In the genomic region with DNA sequence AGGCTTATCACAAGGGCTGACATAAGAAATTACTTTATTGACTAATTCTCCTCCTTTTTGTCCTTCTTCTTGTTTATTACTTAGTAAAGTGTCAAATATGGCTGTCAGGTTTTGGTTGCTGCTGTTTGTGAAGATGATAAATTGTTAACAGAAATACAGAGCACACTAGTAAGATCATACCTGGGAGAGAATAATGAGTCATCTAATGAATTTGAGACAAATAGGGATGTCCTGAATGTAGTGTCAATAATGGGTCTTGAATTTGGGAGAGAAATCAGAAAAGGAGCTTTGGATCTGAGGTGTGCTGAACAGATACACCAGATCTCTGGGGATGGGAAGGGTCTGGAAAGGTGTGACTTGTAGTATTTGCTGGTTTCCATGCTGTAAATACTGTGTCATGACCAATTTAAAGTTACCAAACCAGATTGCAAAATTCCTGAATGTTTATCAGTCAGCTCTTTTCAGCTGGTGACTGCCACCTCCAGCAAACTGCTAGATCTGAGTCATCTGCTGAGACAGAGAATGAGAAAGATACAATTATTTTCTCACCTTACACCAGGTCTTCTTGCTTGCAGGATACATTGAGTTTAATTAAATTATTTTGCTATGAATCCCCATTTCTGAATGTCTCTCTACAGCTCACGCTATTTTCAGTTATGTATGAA, we compare ENCODE assay signal across 17 cellular contexts.
DNase-seq lines count a peak whose midpoint lies in the region; ATAC-seq and TF ChIP-seq lines count a peak whose summit lies in the region.
"Had no signal": no experiment of that assay in that cellular context is flagged by ENCODE, and none has a peak within 500 bp of the region (broad histone marks: within the 10 kb centered on the region; RNA-seq: fewer than 3 reads in every experiment).

No MANE protein-coding gene starts in this region.

- H3K9ac ChIP-seq in PC-3 (ENCODE audit: low read length): no peak overlapping the region

- H3K4me3 ChIP-seq in breast epithelium (no peak overlapping the region), PC-3 (ENCODE audit: low read length) (no peak overlapping the region)
- H3K4me3 ChIP-seq: SJSA1, testis had no signal

- H3K36me3 ChIP-seq in breast epithelium: no peaks in the 10 kb centered on the region
- H3K36me3 ChIP-seq in PC-3 (ENCODE audit: low read depth, low read length): no peaks in the 10 kb centered on the region
- H3K36me3 ChIP-seq: SJSA1 had no signal

- peak; percentile 78 for ATAC-seq in PC-3
- peak; percentile 79 for ATAC-seq in stimulated activated effector memory CD8-positive, alpha-beta T cell treated with anti-CD3 and anti-CD28 coated beads, Interleukin-12 subunit alpha, Interleukin-12 subunit beta, amount 100 ng/mL, for 72 hours
- ATAC-seq: CD8-positive, alpha-beta T cell; left cardiac atrium had no signal

- H3K4me3 Mint-ChIP-seq in MCF 10A (ENCODE audit: unreplicated experiment): no peak overlapping the region
- no peak overlapping the region for H3K4me3 Mint-ChIP-seq in stimulated activated effector memory CD8-positive, alpha-beta T cell treated with anti-CD3 and anti-CD28 coated beads, Interleukin-12 subunit alpha, Interleukin-12 subunit beta, amount 100 ng/mL, for 72 hours
- H3K4me3 Mint-ChIP-seq in progenitor cell of endocrine pancreas (ENCODE audit: low read depth): no peak overlapping the region
- H3K4me3 Mint-ChIP-seq: CD8-positive, alpha-beta T cell had no signal

- H3K9me3 ChIP-seq in breast epithelium (no peaks in the 10 kb centered on the region), PC-3 (ENCODE audit: low read length) (no peaks in the 10 kb centered on the region)
- H3K9me3 ChIP-seq: SJSA1, testis had no signal

- POLR2A ChIA-PET in MCF 10A (lab: Yijun Ruan, JAX): no interaction called here
- POLR2A ChIA-PET in PC-3 (lab: Charles Lee; ENCODE audit: unreplicated experiment): no interaction called here

- H3K27ac ChIP-seq in breast epithelium (no peak overlapping the region), PC-3 (ENCODE audit: low read length) (0 out of 2 replicates have a peak overlapping the region, but pooled peaks have one; percentile 4), epithelial cell of prostate (peak overlapping the region; percentile 33)
- H3K27ac ChIP-seq: SJSA1, testis had no signal

- no peak for TF ChIP-seq POLR2A in breast epithelium (IDR thresholded peaks at IDR 0.05)

- H4K20me1 ChIP-seq in PC-3 (ENCODE audit: low read length): no peaks in the 10 kb centered on the region

- no peaks in the 10 kb centered on the region for H3K9me3 Mint-ChIP-seq in MCF 10A (ENCODE audit: unreplicated experiment)
- no peaks in the 10 kb centered on the region for H3K9me3 Mint-ChIP-seq in stimulated activated effector memory CD8-positive, alpha-beta T cell treated with anti-CD3 and anti-CD28 coated beads, Interleukin-12 subunit alpha, Interleukin-12 subunit beta, amount 100 ng/mL, for 72 hours
- no peaks in the 10 kb centered on the region for H3K9me3 Mint-ChIP-seq in progenitor cell of endocrine pancreas (ENCODE audit: low read depth)
- H3K9me3 Mint-ChIP-seq: CD8-positive, alpha-beta T cell had no signal

- H3K4me1 Mint-ChIP-seq in MCF 10A (ENCODE audit: insufficient read depth, unreplicated experiment) (peaks cover 7% of the 10 kb centered on the region), progenitor cell of endocrine pancreas (ENCODE audit: low read depth) (peaks cover 3% of the 10 kb centered on the region)
- H3K4me1 Mint-ChIP-seq in stimulated activated effector memory CD8-positive, alpha-beta T cell treated with anti-CD3 and anti-CD28 coated beads, Interleukin-12 subunit alpha, Interleukin-12 subunit beta, amount 100 ng/mL, for 72 hours: peaks cover 20% of the 10 kb centered on the region

- H3K4me1 ChIP-seq in breast epithelium (no peaks in the 10 kb centered on the region), PC-3 (ENCODE audit: insufficient read depth, low read length) (peaks cover 17% of the 10 kb centered on the region)
- H3K4me1 ChIP-seq: SJSA1, testis had no signal

- H3K79me2 ChIP-seq in PC-3 (ENCODE audit: low read length): no peaks in the 10 kb centered on the region

- H3K27me3 Mint-ChIP-seq in MCF 10A (ENCODE audit: insufficient read depth, unreplicated experiment) (no peaks in the 10 kb centered on the region), progenitor cell of endocrine pancreas (no peaks in the 10 kb centered on the region)

- BruUV-seq in MCF 10A (replicated peaks; lab: Mats Ljungman, UMichigan) (no TSS peak), PC-3 (replicated peaks; lab: Mats Ljungman, UMichigan) (no TSS peak)

- H2AFZ ChIP-seq in PC-3 (ENCODE audit: low read length): no peak overlapping the region

- no peaks in the 10 kb centered on the region; the same call in 1 of the 2 replicates for H3K9me2 ChIP-seq in PC-3 (replicated peaks; ENCODE audit: low read length)

- intact Hi-C loops in MCF 10A (cut with micrococcal nuclease) (no loop called here), breast epithelium (cut with DNase I; ENCODE audit: low total_unique reads) (no loop called here), PC-3 (cut with micrococcal nuclease) (loop anchor here (5.0 kb wide), 2 partner anchors 45 to 130 kb away; no protein-coding TSS in a partner anchor)

- TF ChIP-seq CTCF in MCF 10A (IDR thresholded peaks at IDR 0.05; ENCODE audit: unreplicated experiment): no peak
- TF ChIP-seq CTCF in breast epithelium (IDR thresholded peaks at IDR 0.05): no peak
- TF ChIP-seq CTCF in PC-3 (conservative IDR thresholded peaks at IDR 0.05; ENCODE audit: low read depth, low read length): no peak
- TF ChIP-seq CTCF in progenitor cell of endocrine pancreas (IDR thresholded peaks at IDR 0.05; ENCODE audit: unreplicated experiment): no peak

- no peaks in the 10 kb centered on the region for H3F3A ChIP-seq in PC-3 (ENCODE audit: low read length, unreplicated experiment)

- H3K27me3 ChIP-seq in breast epithelium: no peaks in the 10 kb centered on the region
- H3K27me3 ChIP-seq in PC-3 (ENCODE audit: low read length): no peaks in the 10 kb centered on the region
- H3K27me3 ChIP-seq: SJSA1, testis had no signal

- H3K27ac Mint-ChIP-seq in MCF 10A (ENCODE audit: low read depth, unreplicated experiment) (no peak overlapping the region), progenitor cell of endocrine pancreas (no peak overlapping the region)
- peak overlapping the region; percentile 16 for H3K27ac Mint-ChIP-seq in stimulated activated effector memory CD8-positive, alpha-beta T cell treated with anti-CD3 and anti-CD28 coated beads, Interleukin-12 subunit alpha, Interleukin-12 subunit beta, amount 100 ng/mL, for 72 hours
- H3K27ac Mint-ChIP-seq: CD8-positive, alpha-beta T cell had no signal

- peaks cover 6% of the 10 kb centered on the region for H3K36me3 Mint-ChIP-seq in MCF 10A (ENCODE audit: insufficient read depth, unreplicated experiment)
- H3K36me3 Mint-ChIP-seq in stimulated activated effector memory CD8-positive, alpha-beta T cell treated with anti-CD3 and anti-CD28 coated beads, Interleukin-12 subunit alpha, Interleukin-12 subunit beta, amount 100 ng/mL, for 72 hours: no peaks in the 10 kb centered on the region
- H3K36me3 Mint-ChIP-seq in progenitor cell of endocrine pancreas (ENCODE audit: insufficient read depth): no peaks in the 10 kb centered on the region

- peak overlapping the region; percentile 4; the same call in 1 of the 2 replicates for H3K4me2 ChIP-seq in PC-3 (ENCODE audit: low read length)

- CTCF ChIA-PET in MCF 10A (lab: Yijun Ruan, JAX) (interaction anchor here (0.7 kb wide), 1 partner anchor 172 kb away, joined by 3 read pairs; no protein-coding TSS in a partner anchor), PC-3 (lab: Charles Lee) (no interaction called here)

- DNase-seq in MCF 10A (ENCODE audit: unreplicated experiment) (peak; percentile 46), breast epithelium (ENCODE audit: low spot score in 2 of 2) (no peak), PC-3 (peak; percentile 71), epithelial cell of prostate (ENCODE audit: low read depth, low spot score) (peak; percentile 40), EL (no peak), progenitor cell of endocrine pancreas (ENCODE audit: low spot score, unreplicated experiment) (no peak), COLO668 (lab: John Stamatoyannopoulos, UW; ENCODE audit: unreplicated experiment) (no peak)
- no peak for DNase-seq in stimulated activated effector memory CD8-positive, alpha-beta T cell treated with anti-CD3 and anti-CD28 coated beads, Interleukin-12 subunit alpha, Interleukin-12 subunit beta, amount 100 ng/mL, for 72 hours (ENCODE audit: low spot score in 2 of 2)
- DNase-seq: CD8-positive, alpha-beta T cell; left cardiac atrium; NCI-H1694 treated with DMSO at 0.1 percent for 48 hours; NCI-H446; occipital lobe; stimulated activated CD4-positive, alpha-beta T cell treated with anti-CD3 and anti-CD28 coated beads, Interleukin-4, amount 100 ng/mL, for 24 hours; T-helper 9 cell; testis had no signal

Comparison
In these comparisons a context has a peak if more than half of its experiments do, and no peak if none do; other contexts are left out.
1. DNase-seq: peak in MCF 10A (single experiment), PC-3 (single experiment) and epithelial cell of prostate (single experiment); none in breast epithelium (0 of 2), stimulated activated effector memory CD8-positive, alpha-beta T cell treated with anti-CD3 and anti-CD28 coated beads, Interleukin-12 subunit alpha, Interleukin-12 subunit beta, amount 100 ng/mL, for 72 hours (0 of 2), EL (single experiment), progenitor cell of endocrine pancreas (single experiment) and COLO668 (single experiment).
2. H3K27ac ChIP-seq: peak in PC-3 (single experiment) and epithelial cell of prostate (single experiment); none in breast epithelium (0 of 2).